ENCODE assay signal across 17 cellular contexts in genomic region chr2:157304811-157305712, GRCh38. TPM values are rescaled to one million over a fixed set of nuclear protein-coding genes. Genes with fewer than 3 reads are reported as not detected.
DNase-seq lines count a peak whose midpoint lies in the region; ATAC-seq and TF ChIP-seq lines count a peak whose summit lies in the region.
"Had no signal": no experiment of that assay in that cellular context is flagged by ENCODE, and none has a peak within 500 bp of the region (broad histone marks: within the 10 kb centered on the region; RNA-seq: fewer than 3 reads in every experiment).

No MANE protein-coding gene starts in this region.

- DNase-seq in Daoy (ENCODE audit: low read depth) (peak; percentile 4), LHCN-M2 (ENCODE audit: low read depth) (peak; percentile 77), heart right ventricle (no peak), DMS153 (lab: John Stamatoyannopoulos, UW) (no peak), thyroid gland (no peak)
- DNase-seq in activated CD4-positive, alpha-beta memory T cell treated with anti-CD3 and anti-CD28 coated beads for 36 hours, result no peak
- DNase-seq: activated T-cell treated with anti-CD3 and anti-CD28 coated beads, Interleukin-2, amount 50 U/mL, for 4 hours; occipital lobe; stimulated activated CD4-positive, alpha-beta T cell treated with anti-CD3 and anti-CD28 coated beads, Interleukin-1b, Interleukin-23, amount 100 ng/mL, for 48 hours had no signal

- intact Hi-C loops in activated CD4-positive, alpha-beta memory T cell treated with anti-CD3 and anti-CD28 coated beads for 36 hours (cut with micrococcal nuclease), result loop anchor here (10.0 kb wide), 3 partner anchors 320 to 480 kb away; partner anchors contain the start of gene ACVR1C
- intact Hi-C loops in heart right ventricle (cut with DNase I), result loop anchor here in 8 of 10 donors (5.0 to 10.0 kb wide), 6 partner anchors 190 to 710 kb away; no protein-coding TSS in a partner anchor
- intact Hi-C loops in thyroid gland (cut with DNase I), result no loop called here

- H3K27me3 Mint-ChIP-seq in brain, result peaks cover 15% of the 10 kb centered on the region
- peaks cover 7% of the 10 kb centered on the region for H3K27me3 Mint-ChIP-seq in activated CD4-positive, alpha-beta memory T cell treated with anti-CD3 and anti-CD28 coated beads for 36 hours
- H3K27me3 Mint-ChIP-seq: stimulated activated memory B cell treated with anti-CD40 and anti-IgM and Interleukin-4, amounts not matched to agents 10 μg/mL and 1 μg/mL and 100 μg/mL, for 72 hours had no signal

- H3K4me3 ChIP-seq in mesodermal cell (ENCODE audit: extremely low read depth, insufficient read depth, low read length, poor library complexity, severe bottlenecking), result no peak overlapping the region
- no peak overlapping the region for H3K4me3 ChIP-seq in heart right ventricle
- no peak overlapping the region for H3K4me3 ChIP-seq in thyroid gland (replicated peaks in 1 of 3)
- H3K4me3 ChIP-seq: SJCRH30 had no signal

- H3K36me3 ChIP-seq in mesodermal cell (ENCODE audit: control insufficient read depth, insufficient read depth, low read length) (no peaks in the 10 kb centered on the region), heart right ventricle (no peaks in the 10 kb centered on the region), thyroid gland (no peaks in the 10 kb centered on the region)
- H3K36me3 ChIP-seq: SJCRH30 had no signal

- TF ChIP-seq POLR2A in thyroid gland (IDR thresholded peaks at IDR 0.05), result no peak

- H3K9me3 ChIP-seq in mesodermal cell (ENCODE audit: control insufficient read depth, low read length) (no peaks in the 10 kb centered on the region), heart right ventricle (no peaks in the 10 kb centered on the region), thyroid gland (no peaks in the 10 kb centered on the region)
- H3K9me3 ChIP-seq: SJCRH30 had no signal

- ATAC-seq in heart right ventricle, result no peak
- ATAC-seq: activated T-cell treated with anti-CD3 and anti-CD28 coated beads, Interleukin-2, amount 50 U/mL, for 4 hours; esophagus mucosa; stimulated activated memory B cell treated with anti-CD40 and anti-IgM and Interleukin-4, amounts not matched to agents 10 μg/mL and 1 μg/mL and 100 μg/mL, for 72 hours had no signal

- H3K27me3 ChIP-seq in heart right ventricle (peaks cover 0 to 18% (median 9%) of the 10 kb centered on the region in 7 donors), thyroid gland (no peaks in the 10 kb centered on the region)
- H3K27me3 ChIP-seq: SJCRH30 had no signal

- H3K4me1 ChIP-seq in mesodermal cell (ENCODE audit: control insufficient read depth, insufficient read depth, low read length, poor library complexity, severe bottlenecking), result peaks cover 9% of the 10 kb centered on the region
- H3K4me1 ChIP-seq in heart right ventricle, result peaks cover 0 to 4% (median 0%) of the 10 kb centered on the region in 9 donors
- H3K4me1 ChIP-seq in thyroid gland, result peaks cover 0 to 3% of the 10 kb centered on the region in 2 donors
- H3K4me1 ChIP-seq: SJCRH30 had no signal

- no peaks in the 10 kb centered on the region for H3K9me3 Mint-ChIP-seq in brain
- H3K9me3 Mint-ChIP-seq in activated CD4-positive, alpha-beta memory T cell treated with anti-CD3 and anti-CD28 coated beads for 36 hours, result no peaks in the 10 kb centered on the region
- H3K9me3 Mint-ChIP-seq: activated T-cell treated with anti-CD3 and anti-CD28 coated beads, Interleukin-2, amount 50 U/mL, for 4 hours; central memory CD8-positive, alpha-beta T cell; stimulated activated memory B cell treated with anti-CD40 and anti-IgM and Interleukin-4, amounts not matched to agents 10 μg/mL and 1 μg/mL and 100 μg/mL, for 72 hours had no signal

- H3K36me3 Mint-ChIP-seq in brain, result no peaks in the 10 kb centered on the region
- no peaks in the 10 kb centered on the region for H3K36me3 Mint-ChIP-seq in activated CD4-positive, alpha-beta memory T cell treated with anti-CD3 and anti-CD28 coated beads for 36 hours
- H3K36me3 Mint-ChIP-seq: stimulated activated memory B cell treated with anti-CD40 and anti-IgM and Interleukin-4, amounts not matched to agents 10 μg/mL and 1 μg/mL and 100 μg/mL, for 72 hours had no signal

- no peak overlapping the region for H3K4me3 Mint-ChIP-seq in brain
- no peak overlapping the region for H3K4me3 Mint-ChIP-seq in activated CD4-positive, alpha-beta memory T cell treated with anti-CD3 and anti-CD28 coated beads for 36 hours
- H3K4me3 Mint-ChIP-seq: activated T-cell treated with anti-CD3 and anti-CD28 coated beads, Interleukin-2, amount 50 U/mL, for 4 hours; central memory CD8-positive, alpha-beta T cell; stimulated activated memory B cell treated with anti-CD40 and anti-IgM and Interleukin-4, amounts not matched to agents 10 μg/mL and 1 μg/mL and 100 μg/mL, for 72 hours had no signal

- POLR2A ChIA-PET in activated CD4-positive, alpha-beta memory T cell treated with anti-CD3 and anti-CD28 coated beads for 36 hours (lab: Charles Lee), result no interaction called here

- H3K4me1 Mint-ChIP-seq in brain, result peaks cover 11% of the 10 kb centered on the region
- peaks cover 19% of the 10 kb centered on the region for H3K4me1 Mint-ChIP-seq in activated CD4-positive, alpha-beta memory T cell treated with anti-CD3 and anti-CD28 coated beads for 36 hours (ENCODE audit: low read depth)
- H3K4me1 Mint-ChIP-seq: stimulated activated memory B cell treated with anti-CD40 and anti-IgM and Interleukin-4, amounts not matched to agents 10 μg/mL and 1 μg/mL and 100 μg/mL, for 72 hours had no signal

- peak overlapping the region in 4 of 5 experiments; percentile 7 to 81 (median 12) for H3K27ac Mint-ChIP-seq in brain
- no peak overlapping the region for H3K27ac Mint-ChIP-seq in activated CD4-positive, alpha-beta memory T cell treated with anti-CD3 and anti-CD28 coated beads for 36 hours
- H3K27ac Mint-ChIP-seq: stimulated activated memory B cell treated with anti-CD40 and anti-IgM and Interleukin-4, amounts not matched to agents 10 μg/mL and 1 μg/mL and 100 μg/mL, for 72 hours had no signal

- CTCF ChIA-PET in activated CD4-positive, alpha-beta memory T cell treated with anti-CD3 and anti-CD28 coated beads for 36 hours (lab: Charles Lee), result interaction anchor here (0.7 to 12.2 kb wide), 15 partner anchors 9 to 1932 kb away, joined by 3 to 316 read pairs (median 4); partner anchors contain the start of genes ACVR1C and ERMN

- H3K27ac ChIP-seq in mesodermal cell (ENCODE audit: low read depth, low read length, severe bottlenecking) (peak overlapping the region; percentile 70), heart right ventricle (no peak overlapping the region), thyroid gland (no peak overlapping the region)
- H3K27ac ChIP-seq: SJCRH30 had no signal

- TF ChIP-seq CTCF in brain (conservative IDR thresholded peaks at IDR 0.05) (no peak), heart right ventricle (IDR thresholded peaks at IDR 0.05) (no peak), thyroid gland (IDR thresholded peaks at IDR 0.05) (no peak)

- 83 to 100% methylated on average over 1 of the region's 3 CpGs for WGBS in mesodermal cell (ENCODE audit: insufficient coverage in 2 of 2), 2 experiments
- 26 to 35% methylated on average over 3 of the region's 3 CpGs for WGBS in heart right ventricle, 2 donors
- WGBS in thyroid gland, 2 donors, result 33 to 34% methylated on average over 3 of the region's 3 CpGs

RNA-seq across cellular contexts. Expression of gene ERMN, which starts 20.6 kb away (rescaled TPM):
- 0.29 TPM in 1 of 2 replicates, not detected in the other for total RNA-seq in Daoy (2014; rRNA removed; shearing (Covaris generic))
- total RNA-seq in LHCN-M2 (2014; rRNA removed) (0.06 TPM in 1 of 2 replicates, not detected in the other), heart right ventricle (under 1 TPM in 1 of 10 donors, not detected in 9; 0.07 TPM), thyroid gland (under 1 TPM in 1 of 4 donors, not detected in 3; 0.49 TPM)
- 0.04 TPM for polyA plus RNA-seq in LHCN-M2 (2012)
- polyA plus RNA-seq in brain (ENCODE audit: insufficient read depth, low read depth, low replicate concordance) (73.4 TPM), heart right ventricle (under 1 TPM in 1 of 2 donors, not detected in 1; 0.09 TPM)
- polyA plus RNA-seq in mesodermal cell (2013, experiment 1 of 2), result not detected
- polyA plus RNA-seq in mesodermal cell (2013, experiment 2 of 2), result not detected
- total RNA-seq in activated CD4-positive, alpha-beta memory T cell treated with anti-CD3 and anti-CD28 coated beads for 36 hours, result 1 to 10 TPM in 1 of 2 experiments, under 1 TPM in 1; 0.82 to 1.5 TPM
- total RNA-seq: esophagus mucosa, kidney epithelial cell, NCI-H460, SJCRH30 had no signal

RNA-seq across cellular contexts. Expression of gene GALNT5, which starts 47.6 kb away (rescaled TPM):
- under 0.01 and 0.03 TPM in 2 replicates for total RNA-seq in Daoy (2014; rRNA removed; shearing (Covaris generic))
- 70.6 and 71.7 TPM in 2 replicates for total RNA-seq in LHCN-M2 (2014; rRNA removed)
- polyA plus RNA-seq in LHCN-M2 (2012), result 28.1 TPM
- not detected for polyA plus RNA-seq in brain (ENCODE audit: insufficient read depth, low read depth, low replicate concordance)
- polyA plus RNA-seq in mesodermal cell (2013, experiment 1 of 2), result 0.96 TPM
- 0.61 TPM for polyA plus RNA-seq in mesodermal cell (2013, experiment 2 of 2)
- not detected for total RNA-seq in activated CD4-positive, alpha-beta memory T cell treated with anti-CD3 and anti-CD28 coated beads for 36 hours
- total RNA-seq in heart right ventricle, result under 1 TPM; 0.08 to 0.74 (median 0.23) TPM
- under 1 TPM in 1 of 2 donors, not detected in 1; 0.06 TPM for polyA plus RNA-seq in heart right ventricle
- total RNA-seq in thyroid gland, result under 1 TPM in 2 of 4 donors, not detected in 2; 0.13 to 0.49 TPM

Comparison
In these comparisons a context has a peak if more than half of its experiments do, and no peak if none do; other contexts are left out.
1. DNase-seq: peak in Daoy (single experiment) and LHCN-M2 (single experiment); none in activated CD4-positive, alpha-beta memory T cell treated with anti-CD3 and anti-CD28 coated beads for 36 hours (single experiment), heart right ventricle (0 of 2), DMS153 (single experiment) and thyroid gland (0 of 2).
2. RNA of gene GALNT5, which starts 47.6 kb away (total RNA-seq): 70.6 to 71.7 TPM in LHCN-M2; 0.08 to 0.74 TPM in heart right ventricle, 0.13 to 0.49 TPM in thyroid gland, under 0.01 to 0.03 TPM in Daoy and not detected in activated CD4-positive, alpha-beta memory T cell treated with anti-CD3 and anti-CD28 coated beads for 36 hours; every median in the first group is over 10 times any median in the second.